1 cellular context compared by ENCODE assay signal in genomic region chr2:108364676-108365297, GRCh38.
TF ChIP-seq lines count a peak whose summit lies in the region.

No MANE protein-coding gene starts in this region.

TF ChIP-seq in K562, 482 proteins besides CTCF, POLR2A, EP300 and RAD21 (continued from another document):
- TF ChIP-seq TSHZ1 (CRISPR knock-in tag; IDR thresholded peaks at IDR 0.05), result no peak
- TF ChIP-seq NFYB (IDR thresholded peaks at IDR 0.05; ENCODE audit: extremely low read depth, insufficient read length), result no peak
- TF ChIP-seq CBX5 (IDR thresholded peaks at IDR 0.05; ENCODE audit: borderline replicate concordance, low read depth), result 0 out of 2 replicates have a peak, but pooled peaks have one; percentile 24
- TF ChIP-seq, protein P1, sequence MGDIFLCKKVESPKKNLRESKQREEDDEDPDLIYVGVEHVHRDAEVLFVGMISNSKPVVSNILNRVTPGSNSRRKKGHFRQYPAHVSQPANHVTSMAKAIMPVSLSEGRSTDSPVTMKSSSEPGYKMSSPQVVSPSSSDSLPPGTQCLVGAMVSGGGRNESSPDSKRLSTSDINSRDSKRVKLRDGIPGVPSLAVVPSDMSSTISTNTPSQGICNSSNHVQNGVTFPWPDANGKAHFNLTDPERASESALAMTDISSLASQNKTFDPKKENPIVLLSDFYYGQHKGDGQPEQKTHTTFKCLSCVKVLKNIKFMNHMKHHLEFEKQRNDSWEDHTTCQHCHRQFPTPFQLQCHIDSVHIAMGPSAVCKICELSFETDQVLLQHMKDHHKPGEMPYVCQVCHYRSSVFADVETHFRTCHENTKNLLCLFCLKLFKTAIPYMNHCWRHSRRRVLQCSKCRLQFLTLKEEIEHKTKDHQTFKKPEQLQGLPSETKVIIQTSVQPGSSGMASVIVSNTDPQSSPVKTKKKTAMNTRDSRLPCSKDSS (IDR thresholded peaks at IDR 0.05; ENCODE audit: low read depth, partially characterized antibody), result peak; percentile 60
